In the genomic region with DNA sequence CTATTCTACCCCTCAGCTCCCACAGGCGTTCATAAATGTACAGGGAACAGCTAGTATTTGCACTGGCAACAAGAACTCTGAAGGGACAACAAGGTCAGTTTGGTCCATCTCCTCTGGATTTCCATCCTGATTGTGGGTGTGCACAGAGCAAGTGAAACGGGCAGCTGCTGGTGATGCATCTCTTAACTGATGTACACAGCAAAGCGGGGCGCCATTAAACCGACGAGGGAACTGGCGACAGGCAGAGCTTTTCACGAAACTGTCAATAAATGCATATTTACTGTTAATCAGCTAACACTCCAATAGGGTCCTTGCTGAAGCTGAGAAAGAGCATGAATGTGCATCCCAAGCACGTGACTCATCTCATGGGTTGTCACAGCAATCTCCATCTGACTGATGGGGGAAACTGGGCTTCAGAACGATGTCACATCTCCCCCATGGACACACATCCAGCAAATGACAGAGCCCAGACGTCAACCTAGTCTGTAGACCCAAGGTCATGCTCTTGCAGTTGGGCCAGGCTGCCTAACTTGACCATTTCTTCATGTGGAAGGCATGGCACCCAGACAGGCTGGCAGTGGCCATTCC, we compare ENCODE assay signal across 15 cellular contexts. TPM values are rescaled to one million over a fixed set of nuclear protein-coding genes. Genes with fewer than 3 reads are reported as not detected.
DNase-seq lines count a peak whose midpoint lies in the region; ATAC-seq and TF ChIP-seq lines count a peak whose summit lies in the region.
"Had no signal": no experiment of that assay in that cellular context is flagged by ENCODE, and none has a peak within 500 bp of the region (broad histone marks: within the 10 kb centered on the region; RNA-seq: fewer than 3 reads in every experiment).

No MANE protein-coding gene starts in this region.

- peaks cover 70% of the 10 kb centered on the region for H3K4me1 ChIP-seq in DND-41 (ENCODE audit: insufficient read depth, low read length)
- H3K4me1 ChIP-seq in KMS-11 (ENCODE audit: low read depth, poor library complexity, severe bottlenecking): peaks cover 86% of the 10 kb centered on the region
- no peaks in the 10 kb centered on the region for H3K4me1 ChIP-seq in SJCRH30

- H3K27me3 Mint-ChIP-seq in brain: no peaks in the 10 kb centered on the region
- H3K27me3 Mint-ChIP-seq: naive thymus-derived CD8-positive, alpha-beta T cell had no signal

- no peak for ATAC-seq in DND-41 (ENCODE audit: insufficient read depth, low read depth)
- ATAC-seq: naive thymus-derived CD8-positive, alpha-beta T cell had no signal

- H3K79me2 ChIP-seq in DND-41 (ENCODE audit: insufficient read depth, low read length) (peaks cover 95% of the 10 kb centered on the region), KMS-11 (ENCODE audit: insufficient read depth, low read depth) (peaks cover 5% of the 10 kb centered on the region; the same call in 1 of the 2 replicates)

- H3K27ac ChIP-seq in DND-41 (ENCODE audit: low read length): peak overlapping the region; percentile 71
- peak overlapping the region; percentile 88 for H3K27ac ChIP-seq in KMS-11
- H3K27ac ChIP-seq in skin epidermis: peak overlapping the region in 11 of 21 experiments; percentile 9 to 80 (median 53)
- H3K27ac ChIP-seq in SJCRH30: no peak overlapping the region

- H3K27ac Mint-ChIP-seq in brain: peak overlapping the region in 4 of 5 experiments; percentile 47 to 83 (median 72)

- peaks cover 20% of the 10 kb centered on the region; the same call in 1 of the 2 replicates for H4K20me1 ChIP-seq in DND-41 (ENCODE audit: insufficient read depth, low read length)
- no peaks in the 10 kb centered on the region for H4K20me1 ChIP-seq in KMS-11 (ENCODE audit: insufficient read depth)

- no peak for TF ChIP-seq CTCF in DND-41 (IDR thresholded peaks at IDR 0.05; ENCODE audit: borderline replicate concordance, extremely low read depth, low read length, poor library complexity, severe bottlenecking)
- TF ChIP-seq CTCF in KMS-11 (conservative IDR thresholded peaks at IDR 0.05; ENCODE audit: low read depth, low read length): no peak
- TF ChIP-seq CTCF in brain (conservative IDR thresholded peaks at IDR 0.05): no peak

- no peak overlapping the region for H3K4me3 ChIP-seq in DND-41 (ENCODE audit: low read depth in 1 of 2, low read length in 2 of 2)
- no peak overlapping the region for H3K4me3 ChIP-seq in KMS-11 (IDR thresholded peaks at IDR 0.05; ENCODE audit: insufficient read depth, low read depth, low read length)
- H3K4me3 ChIP-seq in skin epidermis: no peak overlapping the region
- H3K4me3 ChIP-seq in SJCRH30: no peak overlapping the region
- H3K4me3 ChIP-seq: HAP-1 had no signal

- H3K9ac ChIP-seq in DND-41 (ENCODE audit: low read depth, low read length) (no peak overlapping the region), KMS-11 (peak overlapping the region; percentile 47; the same call in 1 of the 2 replicates)

- H3K4me1 Mint-ChIP-seq in brain: peaks cover 91% of the 10 kb centered on the region

- H3K36me3 ChIP-seq in DND-41 (ENCODE audit: insufficient read depth, low read length) (peaks cover 80% of the 10 kb centered on the region), KMS-11 (ENCODE audit: insufficient read depth) (no peaks in the 10 kb centered on the region), SJCRH30 (no peaks in the 10 kb centered on the region)

- H2AFZ ChIP-seq in DND-41 (ENCODE audit: low read depth, low read length) (no peak overlapping the region), KMS-11 (ENCODE audit: low read depth) (no peak overlapping the region)

- no peak overlapping the region for H3K4me3 Mint-ChIP-seq in brain

- H3K9me3 Mint-ChIP-seq in brain: no peaks in the 10 kb centered on the region
- H3K9me3 Mint-ChIP-seq: naive thymus-derived CD8-positive, alpha-beta T cell had no signal

- H3K36me3 Mint-ChIP-seq in brain: peaks cover 48% of the 10 kb centered on the region

- H3K9me3 ChIP-seq in DND-41 (ENCODE audit: insufficient read depth, low read length, severe bottlenecking): no peaks in the 10 kb centered on the region
- no peaks in the 10 kb centered on the region for H3K9me3 ChIP-seq in SJCRH30 (replicated peaks)
- H3K9me3 ChIP-seq: HAP-1 had no signal

- no peak overlapping the region for H3K4me2 ChIP-seq in DND-41 (ENCODE audit: insufficient read depth, low read length)
- peak overlapping the region; percentile 65 for H3K4me2 ChIP-seq in KMS-11

- H3K27me3 ChIP-seq in DND-41 (ENCODE audit: insufficient read depth, low read length, poor library complexity): no peaks in the 10 kb centered on the region
- H3K27me3 ChIP-seq in KMS-11 (ENCODE audit: insufficient read depth, low read depth): no peaks in the 10 kb centered on the region
- H3K27me3 ChIP-seq in SJCRH30: no peaks in the 10 kb centered on the region

- DNase-seq in DND-41 (no peak), CD1c-positive myeloid dendritic cell (ENCODE audit: extremely low spot score) (no peak), cerebellar cortex (ENCODE audit: low spot score) (no peak), SJCRH30 (no peak)
- DNase-seq: activated CD4-positive, CD25-positive, alpha-beta regulatory T cell treated with anti-CD3 and anti-CD28 coated beads, Interleukin-2, amount 50 U/mL, for 72 hours; activated gamma-delta T cell treated with Interleukin-2 at 50 U/mL for 16 hours; effector memory CD4-positive, alpha-beta T cell; naive thymus-derived CD8-positive, alpha-beta T cell; NCI-H2107; NCI-H774; stimulated activated CD4-positive, alpha-beta T cell treated with anti-CD3 and anti-CD28 coated beads, Interleukin-4, amount 100 ng/mL, for 4 hours had no signal

RNA-seq across cellular contexts. Expression of gene FAM53B, which starts 54.2 kb away (rescaled TPM):
- polyA plus RNA-seq in brain (ENCODE audit: insufficient read depth, low read depth, low replicate concordance): 25.9 TPM
- total RNA-seq in SJCRH30 (2014; rRNA removed; shearing (Covaris generic)): 9.4 and 10.0 TPM in 2 replicates
